In genomic region chr15:100301905-100302431, GRCh38 we compare ENCODE assay signal across 13 cellular contexts.
"Had no signal": no experiment of that assay in that cellular context is flagged by ENCODE, and none has a peak within 500 bp of the region (broad histone marks: within the 10 kb centered on the region; RNA-seq: fewer than 3 reads in every experiment).

No MANE protein-coding gene starts in this region.

- DNase-seq: activated CD4-positive, alpha-beta T cell treated with anti-CD3 and anti-CD28 coated beads for 36 hours; activated CD4-positive, alpha-beta T cell treated with anti-CD3 and anti-CD28 coated beads, Interleukin-2, amount 50 U/mL, for 48 hours; activated gamma-delta T cell treated with Interleukin-2 at 50 U/mL for 16 hours; amygdala; body of pancreas; effector memory CD8-positive, alpha-beta T cell; esophagus squamous epithelium; naive thymus-derived CD8-positive, alpha-beta T cell; stimulated activated CD4-positive, alpha-beta T cell treated with anti-CD3 and anti-CD28 coated beads, Interleukin-4, amount 100 ng/mL, for 1 hour; upper lobe of right lung had no signal

- ATAC-seq: activated CD4-positive, alpha-beta T cell treated with anti-CD3 and anti-CD28 coated beads for 36 hours; activated naive CD4-positive, alpha-beta T cell treated with anti-CD3 and anti-CD28 coated beads, Interleukin-2, amount 50 U/mL, for 72 hours; body of pancreas; effector memory CD8-positive, alpha-beta T cell; naive thymus-derived CD8-positive, alpha-beta T cell; sciatic nerve; stimulated activated effector memory CD8-positive, alpha-beta T cell treated with anti-CD3 and anti-CD28 coated beads, Interleukin-12 subunit alpha, Interleukin-12 subunit beta, amount 100 ng/mL, for 72 hours; upper lobe of right lung had no signal
